In the genomic region with DNA sequence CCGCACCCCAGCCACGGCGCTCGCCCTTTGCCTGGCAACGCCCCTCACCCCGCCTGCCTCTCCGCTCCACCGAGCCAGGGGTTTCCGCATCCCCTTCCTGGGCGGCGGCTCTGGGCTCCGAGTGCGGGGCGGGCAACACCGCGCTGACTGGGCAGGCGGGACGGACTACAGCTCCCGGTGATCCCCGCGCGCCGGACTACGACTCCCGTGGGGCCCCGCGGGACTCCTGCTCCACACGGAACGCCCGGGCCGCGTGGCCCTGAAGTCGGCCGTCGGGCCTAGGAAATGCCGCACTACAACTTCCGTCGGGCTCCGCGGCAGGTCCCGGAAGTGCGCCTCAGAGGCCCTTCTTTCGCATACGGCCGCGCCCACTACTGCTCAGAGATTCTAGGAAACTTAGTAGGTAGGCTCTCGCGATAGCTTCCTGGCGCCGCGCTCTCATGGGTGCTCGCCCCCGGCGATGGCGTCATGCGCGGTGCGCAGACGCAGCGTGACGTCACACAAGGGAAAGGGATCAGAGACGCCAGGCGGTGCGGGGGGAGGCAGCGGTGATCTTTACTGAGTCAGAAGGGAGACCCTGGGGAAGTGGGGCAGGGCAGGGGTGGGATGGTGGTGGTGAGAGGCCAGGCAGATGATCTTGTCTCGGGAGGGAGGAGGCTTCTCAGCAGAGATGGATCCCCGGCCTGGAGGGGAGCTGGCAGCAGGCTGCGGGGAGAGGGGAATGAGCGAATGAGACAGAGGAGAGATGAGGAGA, we compare ENCODE assay signal across 8 cellular contexts. TPM values are rescaled to one million over a fixed set of nuclear protein-coding genes. Genes with fewer than 3 reads are reported as not detected.
DNase-seq lines count a peak whose midpoint lies in the region; ATAC-seq and TF ChIP-seq lines count a peak whose summit lies in the region.

A gene with protein sequence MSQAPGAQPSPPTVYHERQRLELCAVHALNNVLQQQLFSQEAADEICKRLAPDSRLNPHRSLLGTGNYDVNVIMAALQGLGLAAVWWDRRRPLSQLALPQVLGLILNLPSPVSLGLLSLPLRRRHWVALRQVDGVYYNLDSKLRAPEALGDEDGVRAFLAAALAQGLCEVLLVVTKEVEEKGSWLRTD (minus strand): TSS at position 123 of the 754 bp plus-strand sequence. CDS start 760 bp downstream, outside the sequence.

- peak; percentile 64 for TF ChIP-seq POLR2A in GM18951 (IDR thresholded peaks at IDR 0.05; ENCODE audit: extremely low read depth, insufficient read depth, insufficient read length)

- peak; percentile 81 for ATAC-seq in HG03196 (IDR thresholded peaks at IDR 0.05; ENCODE audit: unreplicated experiment)

- in situ Hi-C loops in GM18951 (cut with MboI; ENCODE audit: low sequenced_read_pairs, unreplicated experiment): no loop called here

- DNase-seq in AG08395 (ENCODE audit: low spot score): peak; percentile 98
- peak; percentile 82 for DNase-seq in NCI-H345 treated with DMSO at 0.1 percent for 48 hours (lab: John Stamatoyannopoulos, UW; ENCODE audit: unreplicated experiment)
- peak; percentile 95 to 97 (median 95) for DNase-seq in activated CD4-positive, CD25-positive, alpha-beta regulatory T cell (lab: John Stamatoyannopoulos, UW)
- peak; percentile 98 for DNase-seq in central memory CD4-positive, alpha-beta T cell
- DNase-seq in immature natural killer cell: peak; percentile 93 to 96 (median 96)
- DNase-seq in smooth muscle cell of the brain vasculature (ENCODE audit: low read depth, low spot score): peak; percentile 97

- peak within 1 kb of the TSS; percentile 88 to 96 (median 90) for H3K4me3 Mint-ChIP-seq in immature natural killer cell

- no peaks in the 10 kb centered on the region for H3K9me3 Mint-ChIP-seq in immature natural killer cell

- H3K27me3 Mint-ChIP-seq in immature natural killer cell (ENCODE audit: low read depth in 3 of 3): peaks cover 3 to 10% (median 8%) of the 10 kb centered on the region in 3 donors

- peak within 1 kb of the TSS; percentile 92 to 98 (median 98) for H3K27ac Mint-ChIP-seq in immature natural killer cell

- H3K36me3 Mint-ChIP-seq in immature natural killer cell: no peaks in the 10 kb centered on the region

- H3K4me1 Mint-ChIP-seq in immature natural killer cell: peaks cover 16 to 18% of the 10 kb centered on the region in 2 donors

RNA-seq across cellular contexts. Expression of the gene that starts here (rescaled TPM):
- polyA plus RNA-seq in immature natural killer cell: 10 to 100 TPM; 21.4 to 28.2 (median 26.1) TPM

Comparison
In these comparisons a context has a peak if more than half of its experiments do, and no peak if none do; other contexts are left out.
1. Peak in every context shown above with its lines: DNase-seq and ATAC-seq.